12 cellular contexts compared by ENCODE assay signal in the genomic region with DNA sequence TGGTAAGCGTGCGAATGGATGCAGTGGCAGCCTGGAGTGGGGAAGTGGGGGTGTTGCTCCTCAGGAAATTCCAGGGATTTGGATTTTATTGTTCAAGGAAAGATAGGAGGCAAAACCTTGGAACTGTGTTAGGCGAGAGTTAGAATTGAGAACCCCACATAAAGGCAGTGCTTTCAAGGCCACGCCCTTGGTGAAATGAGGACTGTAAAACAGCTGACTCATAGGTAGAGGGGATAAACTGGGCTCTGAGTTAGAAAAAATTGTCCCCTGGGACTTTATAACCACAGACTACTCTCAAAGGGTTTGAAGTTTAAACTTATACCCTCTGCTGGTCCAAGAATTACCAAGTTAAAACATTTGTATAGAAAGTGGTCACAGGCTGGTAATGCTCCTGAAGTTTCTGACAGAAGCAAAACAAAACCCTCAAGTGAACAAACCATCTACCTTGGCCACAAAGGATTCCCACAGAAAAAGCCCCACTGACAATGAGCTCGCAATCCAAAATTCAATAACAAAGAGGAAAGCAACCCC.
DNase-seq lines count a peak whose midpoint lies in the region; ATAC-seq and TF ChIP-seq lines count a peak whose summit lies in the region.
"Had no signal": no experiment of that assay in that cellular context is flagged by ENCODE, and none has a peak within 500 bp of the region (broad histone marks: within the 10 kb centered on the region; RNA-seq: fewer than 3 reads in every experiment).

No MANE protein-coding gene starts in this region.

- H3K4me1 ChIP-seq in hepatocyte (ENCODE audit: insufficient read depth), result no peaks in the 10 kb centered on the region
- H3K4me1 ChIP-seq: HAP-1 had no signal

- no peak overlapping the region for H3K4me3 ChIP-seq in hepatocyte
- H3K4me3 ChIP-seq: HAP-1 had no signal

- H3K27ac Mint-ChIP-seq in activated CD4-positive, alpha-beta memory T cell treated with anti-CD3 and anti-CD28 coated beads, Interleukin-2, amount 10 ng/mL, durations not matched to agents 7 days and 5 days, result no peak overlapping the region
- H3K27ac Mint-ChIP-seq: naive B cell had no signal

- ATAC-seq in GM18502 (IDR thresholded peaks at IDR 0.05; ENCODE audit: poor library complexity, unreplicated experiment) (peak; percentile 67), GM21576 (IDR thresholded peaks at IDR 0.05; ENCODE audit: unreplicated experiment) (peak; percentile 69), HG03354 (IDR thresholded peaks at IDR 0.05; ENCODE audit: poor library complexity, severe bottlenecking, unreplicated experiment) (peak; percentile 85)

- no peaks in the 10 kb centered on the region for H3K9me2 ChIP-seq in hepatocyte (replicated peaks; ENCODE audit: insufficient read depth)

- no peak overlapping the region for H3K4me3 Mint-ChIP-seq in activated CD4-positive, alpha-beta memory T cell treated with anti-CD3 and anti-CD28 coated beads, Interleukin-2, amount 10 ng/mL, durations not matched to agents 7 days and 5 days
- H3K4me3 Mint-ChIP-seq: naive B cell had no signal

- no peaks in the 10 kb centered on the region for H3K9me3 ChIP-seq in hepatocyte (ENCODE audit: low read depth)
- H3K9me3 ChIP-seq: HAP-1 had no signal

- DNase-seq in hepatocyte (ENCODE audit: low spot score) (peak; percentile 28), pons (ENCODE audit: low spot score) (no peak), KBM-7 (no peak)
- no peak for DNase-seq in activated CD4-positive, alpha-beta memory T cell treated with anti-CD3 and anti-CD28 coated beads, Interleukin-2, amount 10 ng/mL, durations not matched to agents 7 days and 5 days
- DNase-seq in activated CD8-positive, alpha-beta memory T cell treated with anti-CD3 and anti-CD28 coated beads for 24 hours, result no peak
- DNase-seq: naive B cell, NCI-H146, SIG-M5 had no signal

- no peaks in the 10 kb centered on the region for H3K79me2 ChIP-seq in hepatocyte

- POLR2A ChIA-PET in activated CD4-positive, alpha-beta memory T cell treated with anti-CD3 and anti-CD28 coated beads, Interleukin-2, amount 10 ng/mL, durations not matched to agents 7 days and 5 days (lab: Charles Lee), result no interaction called here

- TF ChIP-seq CTCF in hepatocyte (IDR thresholded peaks at IDR 0.05; ENCODE audit: poor library complexity), result no peak

- WGBS in hepatocyte (ENCODE audit: low lambda C conversion rate, missing lambda C conversion rate), result 86% methylated on average over 5 of the region's 5 CpGs

- H3K9me3 Mint-ChIP-seq in activated CD4-positive, alpha-beta memory T cell treated with anti-CD3 and anti-CD28 coated beads, Interleukin-2, amount 10 ng/mL, durations not matched to agents 7 days and 5 days, result no peaks in the 10 kb centered on the region

- no peak overlapping the region for H3K4me2 ChIP-seq in hepatocyte

- H4K20me1 ChIP-seq in hepatocyte (ENCODE audit: insufficient read depth, poor library complexity, severe bottlenecking), result no peaks in the 10 kb centered on the region

- peaks cover 3% of the 10 kb centered on the region for H3K27me3 Mint-ChIP-seq in activated CD4-positive, alpha-beta memory T cell treated with anti-CD3 and anti-CD28 coated beads, Interleukin-2, amount 10 ng/mL, durations not matched to agents 7 days and 5 days

- in situ Hi-C loops in KBM-7 (cut with MboI; ENCODE audit: low pct_unique_long_range_greater_than_20kb, low sequenced_read_pairs), result no loop called here

- H3K36me3 ChIP-seq in hepatocyte (replicated peaks; ENCODE audit: insufficient read depth, low read depth), result no peaks in the 10 kb centered on the region
- H3K36me3 ChIP-seq: HAP-1 had no signal

- no peak overlapping the region for H2AFZ ChIP-seq in hepatocyte

- H3K36me3 Mint-ChIP-seq in activated CD4-positive, alpha-beta memory T cell treated with anti-CD3 and anti-CD28 coated beads, Interleukin-2, amount 10 ng/mL, durations not matched to agents 7 days and 5 days (ENCODE audit: low read depth), result no peaks in the 10 kb centered on the region
- H3K36me3 Mint-ChIP-seq: naive B cell had no signal

- CTCF ChIA-PET in activated CD4-positive, alpha-beta memory T cell treated with anti-CD3 and anti-CD28 coated beads, Interleukin-2, amount 10 ng/mL, durations not matched to agents 7 days and 5 days (lab: Charles Lee), result interaction anchor here (0.5 kb wide), 1 partner anchor 1807 kb away, joined by 3 read pairs; no protein-coding TSS in a partner anchor

- no peaks in the 10 kb centered on the region for H3K4me1 Mint-ChIP-seq in activated CD4-positive, alpha-beta memory T cell treated with anti-CD3 and anti-CD28 coated beads, Interleukin-2, amount 10 ng/mL, durations not matched to agents 7 days and 5 days
- H3K4me1 Mint-ChIP-seq: naive B cell had no signal

- no peak overlapping the region for H3K27ac ChIP-seq in hepatocyte

- H3K27me3 ChIP-seq in hepatocyte, result no peaks in the 10 kb centered on the region
